In the genomic region with DNA sequence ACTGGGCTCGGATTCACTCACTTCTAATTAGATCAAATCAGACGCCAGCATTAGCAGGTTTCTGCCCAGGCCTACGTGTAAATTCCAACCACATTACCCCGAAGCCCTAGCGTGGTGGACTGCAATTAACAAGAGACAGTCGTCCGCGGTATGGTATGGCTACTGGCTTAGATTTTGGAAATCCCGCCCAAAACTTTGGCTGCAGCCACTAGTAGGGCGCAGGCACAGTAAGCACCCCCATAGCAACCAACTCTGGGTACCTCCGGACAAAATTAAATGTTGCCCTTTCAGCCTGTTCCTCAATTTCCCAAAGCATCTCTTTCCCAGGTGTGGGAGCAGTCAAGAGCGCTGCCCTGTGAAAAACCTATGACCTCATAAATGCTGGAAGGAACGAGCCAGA, we compare ENCODE assay signal across 1 cellular context.
TF ChIP-seq lines count a peak whose summit lies in the region.

No MANE protein-coding gene starts in this region.

TF ChIP-seq in WTC11, 78 proteins besides CTCF, POLR2A, EP300 and RAD21 (continued from another document):
- TF ChIP-seq, protein P1, sequence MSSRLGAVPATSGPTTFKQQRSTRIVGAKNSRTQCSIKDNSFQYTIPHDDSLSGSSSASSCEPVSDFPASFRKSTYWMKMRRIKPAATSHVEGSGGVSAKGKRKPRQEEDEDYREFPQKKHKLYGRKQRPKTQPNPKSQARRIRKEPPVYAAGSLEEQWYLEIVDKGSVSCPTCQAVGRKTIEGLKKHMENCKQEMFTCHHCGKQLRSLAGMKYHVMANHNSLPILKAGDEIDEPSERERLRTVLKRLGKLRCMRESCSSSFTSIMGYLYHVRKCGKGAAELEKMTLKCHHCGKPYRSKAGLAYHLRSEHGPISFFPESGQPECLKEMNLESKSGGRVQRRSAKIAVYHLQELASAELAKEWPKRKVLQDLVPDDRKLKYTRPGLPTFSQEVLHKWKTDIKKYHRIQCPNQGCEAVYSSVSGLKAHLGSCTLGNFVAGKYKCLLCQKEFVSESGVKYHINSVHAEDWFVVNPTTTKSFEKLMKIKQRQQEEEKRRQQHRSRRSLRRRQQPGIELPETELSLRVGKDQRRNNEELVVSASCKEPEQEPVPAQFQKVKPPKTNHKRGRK (CRISPR knock-in tag; IDR thresholded peaks at IDR 0.05; ENCODE audit: borderline replicate concordance), result no peak
- TF ChIP-seq, protein P2, sequence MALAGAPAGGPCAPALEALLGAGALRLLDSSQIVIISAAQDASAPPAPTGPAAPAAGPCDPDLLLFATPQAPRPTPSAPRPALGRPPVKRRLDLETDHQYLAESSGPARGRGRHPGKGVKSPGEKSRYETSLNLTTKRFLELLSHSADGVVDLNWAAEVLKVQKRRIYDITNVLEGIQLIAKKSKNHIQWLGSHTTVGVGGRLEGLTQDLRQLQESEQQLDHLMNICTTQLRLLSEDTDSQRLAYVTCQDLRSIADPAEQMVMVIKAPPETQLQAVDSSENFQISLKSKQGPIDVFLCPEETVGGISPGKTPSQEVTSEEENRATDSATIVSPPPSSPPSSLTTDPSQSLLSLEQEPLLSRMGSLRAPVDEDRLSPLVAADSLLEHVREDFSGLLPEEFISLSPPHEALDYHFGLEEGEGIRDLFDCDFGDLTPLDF (CRISPR knock-in tag; IDR thresholded peaks at IDR 0.05), result no peak
- no peak for TF ChIP-seq NR1H2 (CRISPR knock-in tag; IDR thresholded peaks at IDR 0.05)
- TF ChIP-seq, protein P3, sequence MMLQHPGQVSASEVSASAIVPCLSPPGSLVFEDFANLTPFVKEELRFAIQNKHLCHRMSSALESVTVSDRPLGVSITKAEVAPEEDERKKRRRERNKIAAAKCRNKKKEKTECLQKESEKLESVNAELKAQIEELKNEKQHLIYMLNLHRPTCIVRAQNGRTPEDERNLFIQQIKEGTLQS (CRISPR knock-in tag; conservative IDR thresholded peaks at IDR 0.05), result no peak
- TF ChIP-seq GTF2I (CRISPR knock-in tag; conservative IDR thresholded peaks at IDR 0.05), result no peak
- TF ChIP-seq, protein P4, sequence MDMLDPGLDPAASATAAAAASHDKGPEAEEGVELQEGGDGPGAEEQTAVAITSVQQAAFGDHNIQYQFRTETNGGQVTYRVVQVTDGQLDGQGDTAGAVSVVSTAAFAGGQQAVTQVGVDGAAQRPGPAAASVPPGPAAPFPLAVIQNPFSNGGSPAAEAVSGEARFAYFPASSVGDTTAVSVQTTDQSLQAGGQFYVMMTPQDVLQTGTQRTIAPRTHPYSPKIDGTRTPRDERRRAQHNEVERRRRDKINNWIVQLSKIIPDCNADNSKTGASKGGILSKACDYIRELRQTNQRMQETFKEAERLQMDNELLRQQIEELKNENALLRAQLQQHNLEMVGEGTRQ (CRISPR knock-in tag; IDR thresholded peaks at IDR 0.05), result no peak
- TF ChIP-seq IRF2 (CRISPR knock-in tag; IDR thresholded peaks at IDR 0.05; ENCODE audit: borderline replicate concordance, low read depth), result no peak
